Comparison of ENCODE assay signal across 24 cellular contexts in genomic region chr1:182684128-182684828, GRCh38. TPM values are rescaled to one million over a fixed set of nuclear protein-coding genes. Genes with fewer than 3 reads are reported as not detected.
DNase-seq lines count a peak whose midpoint lies in the region; ATAC-seq, FAIRE-seq and TF ChIP-seq lines count a peak whose summit lies in the region.
"Had no signal": no experiment of that assay in that cellular context is flagged by ENCODE, and none has a peak within 500 bp of the region (broad histone marks: within the 10 kb centered on the region; RNA-seq: fewer than 3 reads in every experiment).

TSS of gene RGS8 (minus strand) at chr1:182684587. CDS start at chr1:182669649, 14,938 bp downstream.

- no peak within 1 kb of the TSS for H4K5ac ChIP-seq in IMR-90 (ENCODE audit: low read depth, low read length)

- CTCF ChIA-PET in IMR-90 (lab: Yijun Ruan, JAX): no interaction called here

- H4K20me1 ChIP-seq in BLaER1 treated with 17β-estradiol and CSF1 and Interleukin-3, amounts not matched to agents 10 nM and 100 nM: no peaks in the 10 kb centered on the region
- no peaks in the 10 kb centered on the region for H4K20me1 ChIP-seq in IMR-90 (ENCODE audit: insufficient read depth, low read length)

- TF ChIP-seq CTCF in IMR-90 (conservative IDR thresholded peaks at IDR 0.05; ENCODE audit: low read depth, low read length): no peak

- DNase-seq in IMR-90: no peak
- DNase-seq in NCI-H69 (lab: John Stamatoyannopoulos, UW): peak; percentile 78
- peak; percentile 39 for DNase-seq in iPS-NIHi11 (ENCODE audit: low spot score)
- DNase-seq in EL: no peak
- no peak for DNase-seq in HTR-8/SVneo (ENCODE audit: insufficient read length, low spot score)
- DNase-seq: activated CD4-positive, alpha-beta T cell treated with anti-CD3 and anti-CD28 coated beads for 4 hours; activated CD8-positive, alpha-beta memory T cell treated with anti-CD3 and anti-CD28 coated beads, Interleukin-2, amount 10 ng/mL, durations not matched to agents 7 days and 5 days; activated effector memory CD4-positive, alpha-beta T cell treated with anti-CD3 and anti-CD28 coated beads, Interleukin-2, amount 50 U/mL, for 16 hours; CD8-positive, alpha-beta T cell; foreskin keratinocyte; left lung; NCI-H1105; stimulated activated CD8-positive, alpha-beta memory T cell treated with anti-CD3 and anti-CD28 coated beads, Interleukin-4, amount 100 ng/mL, for 48 hours; SW 1271 had no signal

- peak within 1 kb of the TSS; percentile 8 for H2AFZ ChIP-seq in IMR-90 (replicated peaks; ENCODE audit: low read length, poor library complexity)

- no peak within 1 kb of the TSS for H2BK15ac ChIP-seq in IMR-90 (ENCODE audit: low read depth, low read length)

- no peaks in the 10 kb centered on the region for H3K9me3 ChIP-seq in BLaER1 treated with 17β-estradiol and CSF1 and Interleukin-3, amounts not matched to agents 10 nM and 100 nM (replicated peaks in 1 of 11)
- no peaks in the 10 kb centered on the region for H3K9me3 ChIP-seq in IMR-90 (ENCODE audit: control insufficient read depth, insufficient read depth, low read length)
- H3K9me3 ChIP-seq: left lung, neutrophil had no signal

- no peak within 1 kb of the TSS for H3K23ac ChIP-seq in IMR-90 (ENCODE audit: low read depth, low read length)

- H3K27me3 ChIP-seq in BLaER1 treated with 17β-estradiol and CSF1 and Interleukin-3, amounts not matched to agents 10 nM and 100 nM: no peaks in the 10 kb centered on the region
- H3K27me3 ChIP-seq in IMR-90 (ENCODE audit: control insufficient read depth, insufficient read depth, low read length): peaks cover 15% of the 10 kb centered on the region

- H2BK5ac ChIP-seq in IMR-90 (ENCODE audit: low read depth, low read length, poor library complexity, severe bottlenecking): no peak within 1 kb of the TSS

- peaks cover 8 to 28% (median 11%) of the 10 kb centered on the region in 10 experiments; a peak in 18 of 20 replicates for H3K4me1 ChIP-seq in BLaER1 treated with 17β-estradiol and CSF1 and Interleukin-3, amounts not matched to agents 10 nM and 100 nM
- H3K4me1 ChIP-seq in IMR-90 (ENCODE audit: control insufficient read depth, insufficient read depth, low read length): no peaks in the 10 kb centered on the region
- H3K4me1 ChIP-seq: foreskin keratinocyte, left lung had no signal

- no peak within 1 kb of the TSS for H2AK9ac ChIP-seq in IMR-90 (replicated peaks; ENCODE audit: low read depth, low read length, poor library complexity)

- H4K91ac ChIP-seq in IMR-90 (ENCODE audit: insufficient read depth, low read depth, low read length): no peak within 1 kb of the TSS

- H3K79me1 ChIP-seq in IMR-90 (ENCODE audit: low read depth in 1 of 2, low read length in 2 of 2): no peaks in the 10 kb centered on the region

- H3K4ac ChIP-seq in IMR-90 (ENCODE audit: low read depth, low read length): no peak within 1 kb of the TSS

- 15% methylated on average over 7 of the region's 19 CpGs; no CpG with 5 or more reads in 1 of the 2 experiments for WGBS in IMR-90 (ENCODE audit: extremely low coverage in 2 of 2, insufficient read length in 1 of 2), 2 experiments

- no peak within 1 kb of the TSS for H3K18ac ChIP-seq in IMR-90 (ENCODE audit: low read depth, low read length)

- dilution Hi-C loops in IMR-90 (cut with HindIII; ENCODE audit: low sequenced_read_pairs, unreplicated experiment): no loop called here

- no peak within 1 kb of the TSS for H3K56ac ChIP-seq in IMR-90 (ENCODE audit: extremely low read depth, insufficient read depth, low read length)

- ATAC-seq in IMR-90 (ENCODE audit: low read depth) (no peak), GM18517 (IDR thresholded peaks at IDR 0.05; ENCODE audit: unreplicated experiment) (no peak), HG02870 (IDR thresholded peaks at IDR 0.05; ENCODE audit: unreplicated experiment) (no peak)
- ATAC-seq: activated CD8-positive, alpha-beta memory T cell treated with anti-CD3 and anti-CD28 coated beads, Interleukin-2, amount 10 ng/mL, durations not matched to agents 7 days and 5 days; CD8-positive, alpha-beta T cell; foreskin keratinocyte; left lung had no signal

- no peak within 1 kb of the TSS for H2BK120ac ChIP-seq in IMR-90 (ENCODE audit: low read depth, low read length)

- H2AK5ac ChIP-seq in IMR-90 (ENCODE audit: low read depth, low read length): no peak within 1 kb of the TSS

- H3K9ac ChIP-seq in BLaER1 treated with 17β-estradiol and CSF1 and Interleukin-3, amounts not matched to agents 10 nM and 100 nM: no peak within 1 kb of the TSS
- H3K9ac ChIP-seq in IMR-90 (ENCODE audit: low read depth, low read length): no peak within 1 kb of the TSS

- H3K14ac ChIP-seq in IMR-90 (replicated peaks; ENCODE audit: low read depth, low read length): no peak within 1 kb of the TSS

- TF ChIP-seq RAD21 in IMR-90 (IDR thresholded peaks at IDR 0.05; ENCODE audit: low read length): no peak

- no peak for TF ChIP-seq POLR2A in IMR-90 (IDR thresholded peaks at IDR 0.05; ENCODE audit: low read depth, low read length)

- no peaks in the 10 kb centered on the region for H3K36me3 ChIP-seq in BLaER1 treated with 17β-estradiol and CSF1 and Interleukin-3, amounts not matched to agents 10 nM and 100 nM
- H3K36me3 ChIP-seq in IMR-90 (ENCODE audit: control insufficient read depth, insufficient read depth, low read length): no peaks in the 10 kb centered on the region
- H3K36me3 ChIP-seq: cardiac muscle cell, left lung, neutrophil had no signal

- no TSS peak for BruUV-seq in IMR-90 (replicated peaks; lab: Mats Ljungman, UMichigan)

- POLR2A ChIA-PET in IMR-90 (lab: Charles Lee; ENCODE audit: unreplicated experiment): interaction anchor here (0.6 kb wide), 1 partner anchor 70 kb away, joined by 4 read pairs; no protein-coding TSS in a partner anchor

- intact Hi-C loops in IMR-90 (cut with micrococcal nuclease): no loop called here

- H3K4me3 ChIP-seq in BLaER1 treated with 17β-estradiol and CSF1 and Interleukin-3, amounts not matched to agents 10 nM and 100 nM: no peak within 1 kb of the TSS
- H3K4me3 ChIP-seq in IMR-90 (ENCODE audit: insufficient read depth, low read depth, low read length): no peak within 1 kb of the TSS
- H3K4me3 ChIP-seq: cardiac muscle cell, left lung had no signal

- no peaks in the 10 kb centered on the region for H3K9me1 ChIP-seq in IMR-90 (ENCODE audit: insufficient read depth, low read length)

- H2BK20ac ChIP-seq in IMR-90 (ENCODE audit: low read depth, low read length): no peak within 1 kb of the TSS

- FAIRE-seq in HTR-8/SVneo (lab: Jason Lieb, UNC): no peak

- in situ Hi-C loops in IMR-90 (cut with MboI; ENCODE audit: low sequenced_read_pairs): no loop called here

- H3K27ac ChIP-seq in BLaER1 treated with 17β-estradiol and CSF1 and Interleukin-3, amounts not matched to agents 10 nM and 100 nM: no peak within 1 kb of the TSS
- no peak within 1 kb of the TSS for H3K27ac ChIP-seq in IMR-90 (ENCODE audit: insufficient read depth, low read length)
- H3K27ac ChIP-seq: cardiac muscle cell, dorsolateral prefrontal cortex, foreskin keratinocyte, left lung, neutrophil had no signal

- H3K4me2 ChIP-seq in BLaER1 treated with 17β-estradiol and CSF1 and Interleukin-3, amounts not matched to agents 10 nM and 100 nM: peak within 1 kb of the TSS in 10 of 11 experiments; percentile 5 to 54 (median 26); a peak in 14 of 22 replicates
- H3K4me2 ChIP-seq in IMR-90 (ENCODE audit: low read depth, low read length): no peak within 1 kb of the TSS

- no peak within 1 kb of the TSS for H4K8ac ChIP-seq in IMR-90 (ENCODE audit: low read depth in 2 of 2, low read length in 2 of 2)

TF ChIP-seq in IMR-90, 13 proteins besides CTCF, POLR2A, EP300 and RAD21:
- TF ChIP-seq MXI1 (IDR thresholded peaks at IDR 0.05; ENCODE audit: borderline replicate concordance, low read depth, low read length): no peak
- no peak for TF ChIP-seq RFX5 (IDR thresholded peaks at IDR 0.05; ENCODE audit: low read depth, low read length)
- TF ChIP-seq RCOR1 (IDR thresholded peaks at IDR 0.05; ENCODE audit: insufficient replicate concordance, low read length): no peak
- no peak for TF ChIP-seq FOS (IDR thresholded peaks at IDR 0.05; ENCODE audit: low read depth, low read length)
- TF ChIP-seq CEBPB (IDR thresholded peaks at IDR 0.05; ENCODE audit: low read depth, low read length): no peak
- TF ChIP-seq CHD1 (IDR thresholded peaks at IDR 0.05; ENCODE audit: low read depth, low read length): no peak
- no peak for TF ChIP-seq NFE2L2 (IDR thresholded peaks at IDR 0.05; ENCODE audit: low read depth, low read length)
- TF ChIP-seq ELK1 (IDR thresholded peaks at IDR 0.05; ENCODE audit: borderline replicate concordance, low read depth, low read length): no peak
- no peak for TF ChIP-seq BHLHE40 (IDR thresholded peaks at IDR 0.05; ENCODE audit: low read depth, low read length)
- TF ChIP-seq MAFK (IDR thresholded peaks at IDR 0.05; ENCODE audit: low read depth, low read length): no peak
- TF ChIP-seq SMC3 (IDR thresholded peaks at IDR 0.05; ENCODE audit: low read depth, low read length): no peak
- no peak for TF ChIP-seq MAZ (IDR thresholded peaks at IDR 0.05; ENCODE audit: borderline replicate concordance, low read depth, low read length)
- TF ChIP-seq USF2 (IDR thresholded peaks at IDR 0.05; ENCODE audit: low read depth, low read length): no peak

RNA-seq across cellular contexts. Expression of gene RGS8, which starts in this region (rescaled TPM):
- not detected in 2 replicates for total RNA-seq in IMR-90 (2012; rRNA removed)
- not detected in 2 replicates for polyA plus RNA-seq in IMR-90 (2012; rRNA removed)
- not detected in 2 replicates for polyA plus RNA-seq in IMR-90 (2012; cell fraction: cytosol; rRNA removed)
- not detected in 2 replicates for polyA plus RNA-seq in IMR-90 (2012; cell fraction: nucleus; rRNA removed; ENCODE audit: low replicate concordance)
- total RNA-seq: activated CD8-positive, alpha-beta memory T cell treated with anti-CD3 and anti-CD28 coated beads, Interleukin-2, amount 10 ng/mL, durations not matched to agents 7 days and 5 days; CD8-positive, alpha-beta T cell; epithelial cell of proximal tubule; foreskin keratinocyte; LHCN-M2; mononuclear cell; NCI-H460 had no signal
- polyA plus RNA-seq: cardiac muscle cell, foreskin keratinocyte had no signal

Comparison
In these comparisons a context has a peak if more than half of its experiments do, and no peak if none do; other contexts are left out.
1. DNase-seq: peak in NCI-H69 (single experiment) and iPS-NIHi11 (single experiment); none in IMR-90 (single experiment), EL (single experiment) and HTR-8/SVneo (single experiment).